Comparison of ENCODE assay signal across 8 cellular contexts in the genomic region with DNA sequence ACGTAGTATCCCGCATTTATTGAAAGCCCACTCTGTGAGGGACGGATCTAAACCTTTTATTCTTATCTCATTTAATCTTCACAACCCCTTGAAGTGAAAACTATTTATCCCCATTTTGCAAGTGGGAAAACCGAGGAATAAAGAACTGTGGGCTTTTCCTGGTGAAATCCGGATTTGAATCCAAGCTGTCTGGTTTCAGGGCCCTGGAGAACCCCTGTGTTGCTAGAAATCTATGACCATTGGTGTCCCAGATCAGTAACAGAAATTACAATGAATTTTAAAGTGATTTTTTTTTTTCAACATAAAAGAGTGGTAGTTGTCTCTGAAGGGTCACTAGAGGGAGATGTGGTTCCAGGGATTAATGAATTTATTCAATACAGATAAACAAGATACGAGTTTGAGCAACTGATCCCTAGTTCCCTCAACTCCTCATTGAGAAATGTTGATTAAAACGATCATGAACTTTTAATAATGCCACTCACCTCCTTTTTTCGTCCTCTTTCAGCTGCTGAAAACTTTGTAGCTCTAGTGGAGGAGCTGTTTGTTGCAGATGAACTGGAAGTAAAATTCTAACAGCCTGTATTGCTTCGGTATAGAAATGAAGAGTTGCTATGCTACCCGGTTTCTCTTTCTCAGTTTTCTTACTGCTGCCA. TPM values are rescaled to one million over a fixed set of nuclear protein-coding genes. Genes with fewer than 3 reads are reported as not detected.
DNase-seq lines count a peak whose midpoint lies in the region; TF ChIP-seq lines count a peak whose summit lies in the region.

No MANE protein-coding gene starts in this region.

- peak overlapping the region; percentile 70 for H3K4me3 ChIP-seq in WERI-Rb-1 (ENCODE audit: low read depth, low read length)
- peak overlapping the region; percentile 68 to 93 (median 88) for H3K4me3 ChIP-seq in sigmoid colon

- TF ChIP-seq EP300 in sigmoid colon (IDR thresholded peaks at IDR 0.05): no peak

- peak overlapping the region; percentile 95 for H3K27ac ChIP-seq in WERI-Rb-1
- H3K27ac ChIP-seq in sigmoid colon: peak overlapping the region; percentile 90 to 95 (median 92)

- TF ChIP-seq CTCF in WERI-Rb-1 (IDR thresholded peaks at IDR 0.05; ENCODE audit: low read depth, low read length) (no peak), sigmoid colon (IDR thresholded peaks at IDR 0.05) (peak in 1 of 4 experiments; percentile 3)

- in situ Hi-C loops in KBM-7 (cut with MboI; ENCODE audit: low pct_unique_long_range_greater_than_20kb, low sequenced_read_pairs): no loop called here

- DNase-seq in NCI-H1105 treated with DMSO at 0.1 percent for 48 hours (lab: John Stamatoyannopoulos, UW): peak; percentile 24
- no peak for DNase-seq in NCI-H1105 (lab: John Stamatoyannopoulos, UW)
- peak; percentile 62 for DNase-seq in KBM-7
- no peak for DNase-seq in WERI-Rb-1
- DNase-seq in foreskin melanocyte: peak; percentile 64
- no peak for DNase-seq in sigmoid colon
- DNase-seq in NCI-H187 treated with DMSO at 0.1 percent for 48 hours (lab: John Stamatoyannopoulos, UW): no peak
- DNase-seq in stimulated activated CD4-positive, alpha-beta T cell treated with anti-CD3 and anti-CD28 coated beads, Interleukin-4, amount 100 ng/mL, for 1 hour: no peak

- peaks cover 0 to 31% (median 27%) of the 10 kb centered on the region in 4 donors for H3K4me1 ChIP-seq in sigmoid colon

- intact Hi-C loops in sigmoid colon (cut with DNase I): loop anchor here (1.0 to 5.0 kb wide), 2 partner anchors 29 to 302 kb away; a partner anchor contains a TSS

- H3K9me3 ChIP-seq in WERI-Rb-1 (ENCODE audit: severe bottlenecking): no peaks in the 10 kb centered on the region
- no peaks in the 10 kb centered on the region for H3K9me3 ChIP-seq in sigmoid colon

- TF ChIP-seq POLR2A in sigmoid colon (IDR thresholded peaks at IDR 0.05): no peak

- H3K36me3 ChIP-seq in WERI-Rb-1: peaks cover 50% of the 10 kb centered on the region
- peaks cover 5 to 40% (median 11%) of the 10 kb centered on the region in 4 donors for H3K36me3 ChIP-seq in sigmoid colon

- WGBS in sigmoid colon, 2 donors: 3 to 6% methylated on average over 10 of the region's 10 CpGs

- H3K27me3 ChIP-seq in WERI-Rb-1 (ENCODE audit: insufficient read depth, low read depth, severe bottlenecking): no peaks in the 10 kb centered on the region
- H3K27me3 ChIP-seq in sigmoid colon: no peaks in the 10 kb centered on the region

RNA-seq across cellular contexts. Expression of a gene that starts 0.9 kb away (rescaled TPM):
- 100 to 1,000 TPM in 3 of 4 donors, 10 to 100 TPM in 1; 92.5 to 152 (median 137) TPM for total RNA-seq in sigmoid colon
- 100 to 1,000 TPM in 1 of 3 donors, 10 to 100 TPM in 2; 70.3 to 111 (median 86.0) TPM for polyA plus RNA-seq in sigmoid colon

RNA-seq across cellular contexts. Expression of a gene that starts 28.4 kb away (rescaled TPM):
- total RNA-seq in sigmoid colon: 1 to 10 TPM in 2 of 4 donors, under 1 TPM in 1, not detected in 1; 0.82 to 1.4 (median 1.1) TPM
- under 1 TPM in 1 of 3 donors, not detected in 2; 0.80 TPM for polyA plus RNA-seq in sigmoid colon

RNA-seq across cellular contexts. Expression of a gene that starts 28.5 kb away (rescaled TPM):
- total RNA-seq in sigmoid colon: 10 to 100 TPM in 2 of 4 donors, 1 to 10 TPM in 2; 5.0 to 13.9 (median 10.3) TPM
- polyA plus RNA-seq in sigmoid colon: 10 to 100 TPM; 15.6 to 25.9 (median 16.8) TPM

Comparison
In these comparisons a context has a peak if more than half of its experiments do, and no peak if none do; other contexts are left out.
1. DNase-seq: peak in NCI-H1105 treated with DMSO at 0.1 percent for 48 hours (single experiment), KBM-7 (single experiment) and foreskin melanocyte (single experiment); none in NCI-H1105 (single experiment), WERI-Rb-1 (single experiment), sigmoid colon (single experiment), NCI-H187 treated with DMSO at 0.1 percent for 48 hours (single experiment) and stimulated activated CD4-positive, alpha-beta T cell treated with anti-CD3 and anti-CD28 coated beads, Interleukin-4, amount 100 ng/mL, for 1 hour (single experiment).